13 cellular contexts compared by ENCODE assay signal in the genomic region with DNA sequence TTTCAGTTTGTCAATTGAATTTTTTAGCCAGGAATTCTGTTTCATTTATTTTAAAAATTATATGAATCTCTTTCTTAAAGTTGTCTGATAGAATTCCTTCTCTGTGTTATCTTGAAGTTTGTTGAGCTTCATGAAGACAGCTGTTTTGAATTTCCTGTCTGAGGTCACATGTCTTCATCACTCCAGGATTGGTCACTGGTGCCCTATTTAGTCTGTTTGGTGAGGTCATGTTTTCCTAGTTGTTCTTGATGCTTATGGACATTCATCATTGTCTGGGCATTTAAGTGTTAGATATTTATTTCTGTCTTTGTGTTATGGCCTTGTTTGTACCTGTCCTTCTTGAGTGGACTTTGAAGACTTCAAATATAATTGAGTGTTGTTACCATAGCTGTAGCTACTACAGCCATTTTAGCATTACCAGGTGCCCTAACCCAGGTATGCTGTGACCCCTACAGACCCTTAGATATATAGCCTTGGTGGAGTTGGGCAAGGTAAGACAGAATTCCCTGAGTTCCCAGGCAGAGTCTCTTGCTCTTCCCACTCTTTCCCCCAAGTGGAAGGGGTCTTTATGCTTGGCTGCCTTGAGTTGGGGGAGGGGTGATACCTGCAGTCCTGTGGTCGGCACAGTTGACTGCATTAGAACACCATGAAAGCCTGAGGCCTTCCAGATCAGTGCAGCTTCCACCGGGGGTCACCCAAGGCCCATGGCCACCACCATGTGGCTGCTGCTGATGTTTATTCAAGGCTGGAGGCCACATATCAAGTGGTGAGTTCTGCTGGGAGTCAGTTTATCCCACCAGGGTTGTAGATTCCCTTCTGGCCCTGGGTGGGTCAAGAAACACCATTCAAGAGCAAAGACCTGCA.
DNase-seq lines count a peak whose midpoint lies in the region; ATAC-seq and TF ChIP-seq lines count a peak whose summit lies in the region.
"Had no signal": no experiment of that assay in that cellular context is flagged by ENCODE, and none has a peak within 500 bp of the region (broad histone marks: within the 10 kb centered on the region; RNA-seq: fewer than 3 reads in every experiment).

No MANE protein-coding gene starts in this region.

- TF ChIP-seq EP300 in SK-N-SH (IDR thresholded peaks at IDR 0.05; ENCODE audit: borderline replicate concordance in 1 of 2, low read depth in 1 of 2, low read length in 1 of 2) = no peak

- peak; percentile 52 for ATAC-seq in stimulated activated naive CD8-positive, alpha-beta T cell treated with anti-CD3 and anti-CD28 coated beads, Interleukin-15, Interleukin-2, amounts not matched to agents 100 U/mL and 50 U/mL, for 24 hours
- ATAC-seq in activated CD4-positive, CD25-positive, alpha-beta regulatory T cell treated with anti-CD3 and anti-CD28 coated beads, Interleukin-2, amount 50 U/mL, for 24 hours = no peak
- ATAC-seq: T-helper 17 cell had no signal

- H3K27me3 ChIP-seq in SK-N-SH (ENCODE audit: insufficient read depth) = no peaks in the 10 kb centered on the region
- H3K27me3 ChIP-seq in testis = no peaks in the 10 kb centered on the region
- H3K27me3 ChIP-seq: tibial artery had no signal

- intact Hi-C loops in testis (cut with DNase I; ENCODE audit: low total_unique reads) = no loop called here

- no peaks in the 10 kb centered on the region for H3K9me3 ChIP-seq in SK-N-SH
- no peaks in the 10 kb centered on the region for H3K9me3 ChIP-seq in testis
- H3K9me3 ChIP-seq: tibial artery had no signal

- no CpG with 5 or more reads among the region's 2 CpGs for WGBS in SK-N-SH (ENCODE audit: low lambda C conversion rate)
- 74 to 86% methylated on average over 2 of the region's 2 CpGs for WGBS in testis, 2 donors

- no peak overlapping the region for H3K9ac ChIP-seq in SK-N-SH

- POLR2A ChIA-PET in SK-N-SH (lab: Yijun Ruan, JAX) = no interaction called here

- no peak for TF ChIP-seq POLR2A in testis (IDR thresholded peaks at IDR 0.05)

- no peaks in the 10 kb centered on the region for H3K36me3 ChIP-seq in SK-N-SH (replicated peaks in 1 of 2; ENCODE audit: control insufficient read depth in 1 of 2, insufficient read depth in 2 of 2, low read length in 1 of 2)
- H3K36me3 ChIP-seq in testis (ENCODE audit: low read depth, missing control alignments) = no peaks in the 10 kb centered on the region

- H3K27ac ChIP-seq in SK-N-SH (ENCODE audit: low read depth in 2 of 2, low read length in 1 of 2) (no peak overlapping the region), testis (no peak overlapping the region)
- H3K27ac ChIP-seq: tibial artery had no signal

- H3K9me2 ChIP-seq in SK-N-SH = no peaks in the 10 kb centered on the region

- H3F3A ChIP-seq in SK-N-SH (replicated peaks; ENCODE audit: insufficient read depth) = peaks cover 4% of the 10 kb centered on the region

- no peaks in the 10 kb centered on the region for H4K20me1 ChIP-seq in SK-N-SH (ENCODE audit: insufficient read depth)

- H3K4me3 ChIP-seq in SK-N-SH (ENCODE audit: low read depth in 2 of 2, low read length in 1 of 2) (no peak overlapping the region), fibroblast of mammary gland (ENCODE audit: control insufficient read depth, low read depth, low read length) (no peak overlapping the region), testis (no peak overlapping the region)
- H3K4me3 ChIP-seq: tibial artery had no signal

- no peaks in the 10 kb centered on the region for H3K79me2 ChIP-seq in SK-N-SH (ENCODE audit: insufficient read depth)

- H3K4me2 ChIP-seq in SK-N-SH = no peak overlapping the region

- H3K4me1 ChIP-seq in SK-N-SH (ENCODE audit: control insufficient read depth in 1 of 2, insufficient read depth in 2 of 2, low read depth in 1 of 2, low read length in 1 of 2) (peaks cover 0 to 4% of the 10 kb centered on the region in 2 experiments; a peak in 1 of 4 replicates), testis (no peaks in the 10 kb centered on the region)
- H3K4me1 ChIP-seq: tibial artery had no signal

- no peak overlapping the region for H2AFZ ChIP-seq in SK-N-SH (ENCODE audit: low read depth)

- peak; percentile 48 for TF ChIP-seq RAD21 in SK-N-SH (IDR thresholded peaks at IDR 0.05; ENCODE audit: low read length)

- TF ChIP-seq CTCF in SK-N-SH (IDR thresholded peaks at IDR 0.05) (peak; percentile 35), fibroblast of mammary gland (conservative IDR thresholded peaks at IDR 0.05; ENCODE audit: control insufficient read depth, insufficient read depth, low read depth, low read length) (peak; percentile 19), testis (IDR thresholded peaks at IDR 0.05) (no peak)

- CTCF ChIA-PET in SK-N-SH (lab: Yijun Ruan, JAX) = interaction anchor here (1.1 kb wide), 1 partner anchor 200 kb away, joined by 3 read pairs; no protein-coding TSS in a partner anchor

- DNase-seq in NCI-H82 (lab: John Stamatoyannopoulos, UW) (peak; percentile 42), NCI-H82 treated with DMSO at 0.1 percent for 48 hours (lab: John Stamatoyannopoulos, UW; ENCODE audit: unreplicated experiment) (no peak), SK-N-SH (no peak), fibroblast of mammary gland (ENCODE audit: low read depth) (peak; percentile 77), superior temporal gyrus (ENCODE audit: extremely low spot score) (no peak), testis (no peak)
- no peak for DNase-seq in stimulated activated naive CD8-positive, alpha-beta T cell treated with anti-CD3 and anti-CD28 coated beads, Interleukin-15, Interleukin-2, amounts not matched to agents 100 U/mL and 50 U/mL, for 24 hours
- DNase-seq: activated T-cell treated with anti-CD3 and anti-CD28 coated beads, Interleukin-2, amount 50 U/mL, for 1 hour; central memory CD4-positive, alpha-beta T cell; KBM-7; T-helper 17 cell; tibial artery had no signal

TF ChIP-seq in SK-N-SH, 30 proteins besides CTCF, POLR2A, EP300 and RAD21:
- TF ChIP-seq GABPA (IDR thresholded peaks at IDR 0.05; ENCODE audit: low read depth) (no peak), TCF12 (IDR thresholded peaks at IDR 0.05) (peak; percentile 20; the same call in 1 of the 2 replicates), RXRA (IDR thresholded peaks at IDR 0.05; ENCODE audit: borderline replicate concordance, low read depth) (no peak), RCOR1 (IDR thresholded peaks at IDR 0.05; ENCODE audit: low read length) (no peak), RFX5 (IDR thresholded peaks at IDR 0.05; ENCODE audit: low read length) (no peak), TEAD4 (IDR thresholded peaks at IDR 0.05; ENCODE audit: borderline replicate concordance, insufficient read depth) (no peak), MEF2A (IDR thresholded peaks at IDR 0.05; ENCODE audit: borderline replicate concordance, low read depth) (no peak), SMC3 (IDR thresholded peaks at IDR 0.05; ENCODE audit: low read depth, low read length) (no peak), MXI1 (IDR thresholded peaks at IDR 0.05; ENCODE audit: low read depth, low read length) (no peak), POLR2AphosphoS5 (IDR thresholded peaks at IDR 0.05; ENCODE audit: low read depth, low read length) (no peak), NFIC (IDR thresholded peaks at IDR 0.05; ENCODE audit: borderline replicate concordance) (no peak), FOXJ3 (CRISPR knock-in tag; IDR thresholded peaks at IDR 0.05) (no peak), NRF1 (IDR thresholded peaks at IDR 0.05; ENCODE audit: low read depth, low read length) (no peak)
- TF ChIP-seq, protein P1, sequence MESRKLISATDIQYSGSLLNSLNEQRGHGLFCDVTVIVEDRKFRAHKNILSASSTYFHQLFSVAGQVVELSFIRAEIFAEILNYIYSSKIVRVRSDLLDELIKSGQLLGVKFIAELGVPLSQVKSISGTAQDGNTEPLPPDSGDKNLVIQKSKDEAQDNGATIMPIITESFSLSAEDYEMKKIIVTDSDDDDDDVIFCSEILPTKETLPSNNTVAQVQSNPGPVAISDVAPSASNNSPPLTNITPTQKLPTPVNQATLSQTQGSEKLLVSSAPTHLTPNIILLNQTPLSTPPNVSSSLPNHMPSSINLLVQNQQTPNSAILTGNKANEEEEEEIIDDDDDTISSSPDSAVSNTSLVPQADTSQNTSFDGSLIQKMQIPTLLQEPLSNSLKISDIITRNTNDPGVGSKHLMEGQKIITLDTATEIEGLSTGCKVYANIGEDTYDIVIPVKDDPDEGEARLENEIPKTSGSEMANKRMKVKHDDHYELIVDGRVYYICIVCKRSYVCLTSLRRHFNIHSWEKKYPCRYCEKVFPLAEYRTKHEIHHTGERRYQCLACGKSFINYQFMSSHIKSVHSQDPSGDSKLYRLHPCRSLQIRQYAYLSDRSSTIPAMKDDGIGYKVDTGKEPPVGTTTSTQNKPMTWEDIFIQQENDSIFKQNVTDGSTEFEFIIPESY (IDR thresholded peaks at IDR 0.05; ENCODE audit: borderline replicate concordance, low read depth) = no peak
- TF ChIP-seq, protein P2, sequence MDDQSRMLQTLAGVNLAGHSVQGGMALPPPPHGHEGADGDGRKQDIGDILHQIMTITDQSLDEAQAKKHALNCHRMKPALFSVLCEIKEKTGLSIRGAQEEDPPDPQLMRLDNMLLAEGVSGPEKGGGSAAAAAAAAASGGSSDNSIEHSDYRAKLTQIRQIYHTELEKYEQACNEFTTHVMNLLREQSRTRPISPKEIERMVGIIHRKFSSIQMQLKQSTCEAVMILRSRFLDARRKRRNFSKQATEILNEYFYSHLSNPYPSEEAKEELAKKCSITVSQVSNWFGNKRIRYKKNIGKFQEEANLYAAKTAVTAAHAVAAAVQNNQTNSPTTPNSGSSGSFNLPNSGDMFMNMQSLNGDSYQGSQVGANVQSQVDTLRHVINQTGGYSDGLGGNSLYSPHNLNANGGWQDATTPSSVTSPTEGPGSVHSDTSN (IDR thresholded peaks at IDR 0.05) = peak; percentile 4; the same call in 1 of the 2 replicates

Comparison
In these comparisons a context has a peak if more than half of its experiments do, and no peak if none do; other contexts are left out.
1. DNase-seq: peak in NCI-H82 (single experiment) and fibroblast of mammary gland (single experiment); none in NCI-H82 treated with DMSO at 0.1 percent for 48 hours (single experiment), SK-N-SH (single experiment), stimulated activated naive CD8-positive, alpha-beta T cell treated with anti-CD3 and anti-CD28 coated beads, Interleukin-15, Interleukin-2, amounts not matched to agents 100 U/mL and 50 U/mL, for 24 hours (single experiment), superior temporal gyrus (single experiment) and testis (single experiment).
2. CTCF ChIP-seq: peak in SK-N-SH (single experiment) and fibroblast of mammary gland (single experiment); none in testis (0 of 3).